Comparison of ENCODE assay signal across 15 cellular contexts in the genomic region with DNA sequence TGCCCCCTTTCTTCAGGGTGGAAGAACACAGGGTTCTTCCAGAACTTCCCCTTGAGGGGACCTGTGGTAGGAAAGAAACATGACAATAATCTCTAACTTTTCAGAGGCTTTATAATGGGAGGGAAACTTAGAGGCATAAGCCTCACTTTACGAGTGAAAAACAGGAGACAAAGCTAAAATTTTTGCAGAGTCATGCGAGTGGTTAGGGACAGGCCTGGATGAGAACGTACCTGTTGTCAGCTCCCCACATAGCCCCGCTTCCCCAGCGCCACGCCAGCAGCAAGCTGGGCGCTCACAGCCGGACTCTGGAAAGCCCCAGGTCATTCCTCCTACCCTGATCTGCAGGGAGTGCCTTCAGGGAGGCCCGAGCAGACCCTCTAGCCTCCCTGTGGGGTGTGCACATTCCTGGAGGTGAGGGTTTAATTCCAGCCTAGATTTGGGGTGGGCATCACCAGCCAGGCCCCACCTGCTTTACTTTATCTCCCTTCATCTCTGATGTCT. TPM values are rescaled to one million over a fixed set of nuclear protein-coding genes. Genes with fewer than 3 reads are reported as not detected.
DNase-seq lines count a peak whose midpoint lies in the region; ATAC-seq and TF ChIP-seq lines count a peak whose summit lies in the region.
"Had no signal": no experiment of that assay in that cellular context is flagged by ENCODE, and none has a peak within 500 bp of the region (broad histone marks: within the 10 kb centered on the region; RNA-seq: fewer than 3 reads in every experiment).

No MANE protein-coding gene starts in this region.

- no peak overlapping the region for H2BK15ac ChIP-seq in H9 (ENCODE audit: low read depth, low read length)

- H3K4me2 ChIP-seq in H9 (ENCODE audit: insufficient read depth, insufficient read length, low read length), result no peak overlapping the region

- H3K36me3 Mint-ChIP-seq in H9 (ENCODE audit: insufficient read depth in 1 of 3, low read depth in 3 of 3), result peaks cover 0 to 4% (median 0%) of the 10 kb centered on the region in 3 experiments; a peak in 3 of 7 replicates

- no peak overlapping the region for H2AK5ac ChIP-seq in H9 (ENCODE audit: insufficient read length, low read length)

- no peak overlapping the region for H4K91ac ChIP-seq in H9 (ENCODE audit: insufficient read length, low read depth, low read length)

- H3K4me3 ChIP-seq in AG04450 (ENCODE audit: low read depth, low read length) (no peak overlapping the region), esophagus (ENCODE audit: low read depth in 1 of 2, low read length in 2 of 2) (peak overlapping the region in 1 of 2 donors; percentile 37), neutrophil (ENCODE audit: low read depth in 1 of 2, low read length in 1 of 2) (no peak overlapping the region)

- peaks cover 2% of the 10 kb centered on the region for H3K79me1 ChIP-seq in H9 (ENCODE audit: insufficient read depth, low read depth, low read length, poor library complexity, severe bottlenecking)

- H3K23ac ChIP-seq in H9 (ENCODE audit: insufficient read length, low read depth, low read length), result no peak overlapping the region

- no peak overlapping the region for H3K9ac ChIP-seq in H9 (ENCODE audit: extremely low read depth, insufficient read length, low read length)

- H3K36me3 ChIP-seq in esophagus (ENCODE audit: control insufficient read depth in 2 of 2, insufficient read depth in 2 of 2, low read length in 1 of 2) (peaks cover 0 to 2% of the 10 kb centered on the region in 2 donors), neutrophil (no peaks in the 10 kb centered on the region)

- H2AFZ ChIP-seq in H9 (ENCODE audit: low read length), result no peak overlapping the region

- no peaks in the 10 kb centered on the region for H3K9me3 Mint-ChIP-seq in H9

- no peak overlapping the region for H3K4ac ChIP-seq in H9 (ENCODE audit: low read depth, low read length)

- no peak overlapping the region for H4K8ac ChIP-seq in H9 (replicated peaks; ENCODE audit: insufficient read length, low read depth, low read length)

- peaks cover 41 to 54% of the 10 kb centered on the region in 2 experiments for H3K4me1 Mint-ChIP-seq in H9

- CTCF ChIA-PET in AG04450 (lab: Charles Lee), result interaction anchor here (1.3 to 2.5 kb wide), 2 partner anchors 12 to 48 kb away, joined by 3 to 10 read pairs; no protein-coding TSS in a partner anchor

- no peaks in the 10 kb centered on the region for H4K20me1 ChIP-seq in H9 (ENCODE audit: control insufficient read depth, insufficient read depth, insufficient read length)

- H2BK20ac ChIP-seq in H9 (ENCODE audit: low read depth, low read length, poor library complexity, severe bottlenecking), result no peak overlapping the region

- no peaks in the 10 kb centered on the region for H3K23me2 ChIP-seq in H9 (ENCODE audit: insufficient read length, low read depth, low read length, poor library complexity, severe bottlenecking)

- H3K4me1 ChIP-seq in H9 (ENCODE audit: insufficient read depth, low read length), result no peaks in the 10 kb centered on the region; the same call in 1 of the 2 replicates
- peaks cover 6 to 20% of the 10 kb centered on the region in 2 donors for H3K4me1 ChIP-seq in esophagus (ENCODE audit: control insufficient read depth in 2 of 2, insufficient read depth in 2 of 2, low read length in 1 of 2)
- H3K4me1 ChIP-seq in neutrophil (ENCODE audit: control insufficient read depth in 1 of 2, insufficient read depth in 1 of 2, low read depth in 1 of 2, low read length in 1 of 2), result peaks cover 57 to 58% of the 10 kb centered on the region in 2 experiments

- H3K14ac ChIP-seq in H9 (ENCODE audit: insufficient read depth, low read length), result no peak overlapping the region; the same call in 1 of the 2 replicates

- H2BK5ac ChIP-seq in H9 (ENCODE audit: insufficient read length, low read length), result no peak overlapping the region

- H3K27ac ChIP-seq in AG04450 (ENCODE audit: low read depth, low read length), result peak overlapping the region; percentile 61
- no peak overlapping the region for H3K27ac ChIP-seq in H9 (ENCODE audit: insufficient read length, low read depth, low read length)
- H3K27ac ChIP-seq in esophagus (ENCODE audit: low read depth in 2 of 2, low read length in 1 of 2), result peak overlapping the region; percentile 81 to 97
- H3K27ac ChIP-seq in neutrophil, result peak overlapping the region; percentile 29

- H3K56ac ChIP-seq in H9 (ENCODE audit: insufficient read length, low read depth, low read length), result no peak overlapping the region

- POLR2A ChIA-PET in AG04450 (lab: Yijun Ruan, JAX), result no interaction called here

- no CpG with 5 or more reads among the region's 9 CpGs for WGBS in H9 (ENCODE audit: extremely low coverage, insufficient read length, low lambda C conversion rate)
- WGBS in esophagus, 2 donors, result 74 to 76% methylated on average over 9 of the region's 9 CpGs

- H3K27me3 Mint-ChIP-seq in H9 (ENCODE audit: low read depth), result no peaks in the 10 kb centered on the region; the same call in 1 of the 2 replicates

- no peak overlapping the region for H4K5ac ChIP-seq in H9 (ENCODE audit: insufficient read length, low read depth, low read length)

- H3K27ac Mint-ChIP-seq in H9, result peak overlapping the region; percentile 46 to 84 (median 75); a peak in 4 of 7 replicates

- peak; percentile 17; the same call in 1 of the 2 replicates for TF ChIP-seq CTCF in AG04450 (IDR thresholded peaks at IDR 0.05; ENCODE audit: low read depth, low read length)
- TF ChIP-seq CTCF in H9 (conservative IDR thresholded peaks at IDR 0.05), result no peak; the same call in 2 of the 3 replicates
- no peak for TF ChIP-seq CTCF in neutrophil (IDR thresholded peaks at IDR 0.05)

- H3K9me3 ChIP-seq in AG04450 (ENCODE audit: control insufficient read depth, insufficient read depth, low read length), result peaks cover 8% of the 10 kb centered on the region
- no peaks in the 10 kb centered on the region for H3K9me3 ChIP-seq in H9 (ENCODE audit: control insufficient read depth, low read depth, low read length)
- no peaks in the 10 kb centered on the region for H3K9me3 ChIP-seq in esophagus (ENCODE audit: control insufficient read depth in 2 of 2, insufficient read depth in 1 of 2, low read depth in 1 of 2, low read length in 1 of 2)
- no peaks in the 10 kb centered on the region for H3K9me3 ChIP-seq in neutrophil

- no peak for ATAC-seq in HG03565 (IDR thresholded peaks at IDR 0.05; ENCODE audit: unreplicated experiment)
- ATAC-seq in GM19395 (IDR thresholded peaks at IDR 0.05; ENCODE audit: unreplicated experiment), result no peak
- ATAC-seq: PC-3 had no signal

- no peak overlapping the region for H2BK12ac ChIP-seq in H9 (ENCODE audit: insufficient read length, low read depth, low read length)

- H2BK120ac ChIP-seq in H9 (ENCODE audit: low read depth, low read length, poor library complexity, severe bottlenecking), result no peak overlapping the region

- H3K18ac ChIP-seq in H9 (ENCODE audit: insufficient read length, low read depth, low read length), result no peak overlapping the region

- H3K4me3 Mint-ChIP-seq in H9, result peak overlapping the region in 1 of 2 experiments; percentile 24; a peak in 1 of 5 replicates

- H3T11ph ChIP-seq in H9 (ENCODE audit: low read length), result no peak overlapping the region

- no peaks in the 10 kb centered on the region for H3K27me3 ChIP-seq in AG04450 (ENCODE audit: control insufficient read depth, insufficient read depth, low read length)
- H3K27me3 ChIP-seq in H9 (ENCODE audit: insufficient read depth, low read length), result no peaks in the 10 kb centered on the region
- no peaks in the 10 kb centered on the region for H3K27me3 ChIP-seq in esophagus (ENCODE audit: control insufficient read depth in 1 of 2, insufficient read depth in 2 of 2, low read length in 2 of 2)
- no peaks in the 10 kb centered on the region for H3K27me3 ChIP-seq in neutrophil

- peaks cover 10% of the 10 kb centered on the region; the same call in 1 of the 2 replicates for H3K79me2 ChIP-seq in H9 (ENCODE audit: insufficient read depth, low read length)

- no peak for DNase-seq in AG04450 (ENCODE audit: low read depth, low spot score)
- DNase-seq in H9, result no peak
- DNase-seq in hypothalamus (lab: John Stamatoyannopoulos, UW), result no peak
- no peak for DNase-seq in nucleus accumbens (lab: John Stamatoyannopoulos, UW)
- DNase-seq: activated CD4-positive, alpha-beta T cell treated with anti-CD3 and anti-CD28 coated beads for 1 hour; mesendoderm; NCI-H1417; NCI-H345; PC-3; retina; stimulated activated naive CD4-positive, alpha-beta T cell had no signal

RNA-seq across cellular contexts. Expression of gene LDHD, which starts 53.6 kb away (rescaled TPM):
- polyA plus RNA-seq in AG04450 (2011; rRNA removed) (0.38 and 0.51 TPM in 2 replicates), esophagus (10 to 100 TPM; 11.8 to 12.6 TPM)
- polyA minus RNA-seq in AG04450 (2011; rRNA and poly(A)+ RNA removed), result 0.35 and 0.41 TPM in 2 replicates
- total RNA-seq in H9 (2021), result 14.5 and 14.7 TPM in 2 replicates
